16 cellular contexts compared by ENCODE assay signal in the genomic region with DNA sequence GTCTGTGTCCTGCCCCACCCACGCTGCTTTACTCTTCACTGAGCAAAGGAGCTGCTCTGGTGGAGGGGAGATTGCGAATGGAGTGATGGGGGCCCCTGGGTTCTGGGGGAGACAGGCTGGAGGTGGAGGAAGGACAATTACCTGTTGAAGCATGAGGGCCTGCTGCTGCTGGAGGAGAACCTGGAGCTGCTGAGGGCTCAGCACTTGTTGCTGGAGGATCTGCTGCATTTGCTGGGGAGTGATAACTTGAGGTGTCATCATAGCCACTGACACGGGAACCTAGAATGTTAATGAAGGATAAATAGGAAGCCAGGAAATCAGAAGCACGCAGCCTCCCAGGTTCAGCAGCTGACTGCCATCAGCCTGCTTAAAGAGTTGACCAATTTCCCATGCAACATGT.
DNase-seq lines count a peak whose midpoint lies in the region; ATAC-seq and TF ChIP-seq lines count a peak whose summit lies in the region.
"Had no signal": no experiment of that assay in that cellular context is flagged by ENCODE, and none has a peak within 500 bp of the region (broad histone marks: within the 10 kb centered on the region; RNA-seq: fewer than 3 reads in every experiment).

No MANE protein-coding gene starts in this region.

- no peak for TF ChIP-seq CTCF in left ventricle myocardium inferior (IDR thresholded peaks at IDR 0.05; ENCODE audit: borderline replicate concordance)
- no peak for TF ChIP-seq CTCF in upper lobe of right lung (IDR thresholded peaks at IDR 0.05)

- peaks cover 100% of the 10 kb centered on the region for H3K4me1 ChIP-seq in left ventricle myocardium inferior
- H3K4me1 ChIP-seq in mucosa of stomach (ENCODE audit: control insufficient read depth, insufficient read depth, low read length), result peaks cover 79% of the 10 kb centered on the region
- H3K4me1 ChIP-seq in upper lobe of right lung, result peaks cover 59% of the 10 kb centered on the region

- H3K4me3 ChIP-seq in left ventricle myocardium inferior (no peak overlapping the region), mucosa of stomach (ENCODE audit: low read length) (no peak overlapping the region), upper lobe of right lung (no peak overlapping the region)
- H3K4me3 ChIP-seq: mucosa of descending colon, spleen had no signal

- H3K4me3 Mint-ChIP-seq in activated T-helper 17 cell treated with anti-CD3 and anti-CD28 coated beads, Interleukin-2, amount 50 U/mL, for 72 hours, result no peak overlapping the region

- peak overlapping the region; percentile 1 for H3K9ac ChIP-seq in mucosa of stomach (ENCODE audit: low read length)

- ATAC-seq in Right ventricle myocardium superior (ENCODE audit: poor library complexity), result no peak
- no peak for ATAC-seq in activated T-helper 17 cell treated with anti-CD3 and anti-CD28 coated beads, Interleukin-2, amount 50 U/mL, for 72 hours (replicated peaks)
- ATAC-seq in upper lobe of right lung, result no peak
- ATAC-seq: mucosa of descending colon, Panc1 had no signal

- peaks cover 98% of the 10 kb centered on the region for H3K36me3 Mint-ChIP-seq in activated T-helper 17 cell treated with anti-CD3 and anti-CD28 coated beads, Interleukin-2, amount 50 U/mL, for 72 hours (ENCODE audit: low read depth)

- H3K36me3 ChIP-seq in left ventricle myocardium inferior (peaks cover 16% of the 10 kb centered on the region), mucosa of stomach (ENCODE audit: control insufficient read depth, insufficient read depth, low read length) (no peaks in the 10 kb centered on the region), upper lobe of right lung (peaks cover 42% of the 10 kb centered on the region)

- no peaks in the 10 kb centered on the region for H3K9me3 ChIP-seq in left ventricle myocardium inferior (replicated peaks)
- no peaks in the 10 kb centered on the region for H3K9me3 ChIP-seq in mucosa of stomach (ENCODE audit: control insufficient read depth, low read length)
- H3K9me3 ChIP-seq in upper lobe of right lung, result no peaks in the 10 kb centered on the region
- H3K9me3 ChIP-seq: mucosa of descending colon, spleen had no signal

- H3K27me3 Mint-ChIP-seq in activated T-helper 17 cell treated with anti-CD3 and anti-CD28 coated beads, Interleukin-2, amount 50 U/mL, for 72 hours, result no peaks in the 10 kb centered on the region

- H3K27me3 ChIP-seq in left ventricle myocardium inferior (ENCODE audit: low read depth) (no peaks in the 10 kb centered on the region), mucosa of stomach (ENCODE audit: control insufficient read depth, insufficient read depth, low read length) (no peaks in the 10 kb centered on the region), upper lobe of right lung (no peaks in the 10 kb centered on the region)
- H3K27me3 ChIP-seq: spleen had no signal

- DNase-seq in left ventricle myocardium inferior, result no peak
- DNase-seq in Right ventricle myocardium superior, result no peak
- DNase-seq in upper lobe of right lung, result no peak
- no peak for DNase-seq in islet precursor cell
- no peak for DNase-seq in NCI-H2029 treated with DMSO at 0.1 percent for 48 hours (lab: John Stamatoyannopoulos, UW)
- no peak for DNase-seq in activated CD4-positive, alpha-beta T cell treated with anti-CD3 and anti-CD28 coated beads for 48 hours
- DNase-seq: cortex of kidney, mucosa of descending colon, MV-4-11, NCI-H774, spleen, SW 1271 had no signal

- H3K4me1 Mint-ChIP-seq in activated T-helper 17 cell treated with anti-CD3 and anti-CD28 coated beads, Interleukin-2, amount 50 U/mL, for 72 hours, result peaks cover 91% of the 10 kb centered on the region

- H3K9me3 Mint-ChIP-seq in activated T-helper 17 cell treated with anti-CD3 and anti-CD28 coated beads, Interleukin-2, amount 50 U/mL, for 72 hours, result no peaks in the 10 kb centered on the region

- intact Hi-C loops in left ventricle myocardium inferior (cut with micrococcal nuclease), result no loop called here
- intact Hi-C loops in Right ventricle myocardium superior (cut with DNase I), result no loop called here
- intact Hi-C loops in upper lobe of right lung (cut with DNase I), result loop anchor here (10.0 kb wide), 1 partner anchor 531 kb away; the partner anchor contains the start of gene FOXP1

- peak overlapping the region; percentile 96 for H3K27ac ChIP-seq in left ventricle myocardium inferior (replicated peaks)
- peak overlapping the region; percentile 27 for H3K27ac ChIP-seq in upper lobe of right lung
- H3K27ac ChIP-seq: epithelial cell of prostate, spleen had no signal

- peak overlapping the region; percentile 47 for H3K27ac Mint-ChIP-seq in activated T-helper 17 cell treated with anti-CD3 and anti-CD28 coated beads, Interleukin-2, amount 50 U/mL, for 72 hours
